In genomic region chr14:71212093-71212492, GRCh38 we compare ENCODE assay signal across 1 cellular context.
TF ChIP-seq lines count a peak whose summit lies in the region.

No MANE protein-coding gene starts in this region.

TF ChIP-seq in GM23338, 12 proteins besides CTCF, POLR2A, EP300 and RAD21 (continued from another document):
- no peak for TF ChIP-seq JUNB (IDR thresholded peaks at IDR 0.05; ENCODE audit: unreplicated experiment)
- TF ChIP-seq STAT1 (IDR thresholded peaks at IDR 0.05; ENCODE audit: unreplicated experiment), result no peak
- no peak for TF ChIP-seq REST (IDR thresholded peaks at IDR 0.05; ENCODE audit: unreplicated experiment)
TF ChIP-seq in GM23338: peak in this region for 0.
